ENCODE assay signal across 30 cellular contexts in genomic region chr10:4079796-4080195, GRCh38.
A peak's percentile ranks its signal among the peaks of the same experiment; 100 is the strongest.
DNase-seq lines count a peak whose midpoint lies in the region; ATAC-seq and TF ChIP-seq lines count a peak whose summit lies in the region.
"Had no signal": no experiment of that assay in that cellular context is flagged by ENCODE, and none has a peak within 500 bp of the region (broad histone marks: within the 10 kb centered on the region; RNA-seq: fewer than 3 reads in every experiment).

No MANE protein-coding gene starts in this region.

- no peak for ATAC-seq in CD4-positive, alpha-beta T cell (ENCODE audit: poor library complexity)
- no peak for ATAC-seq in central memory CD8-positive, alpha-beta T cell (replicated peaks; ENCODE audit: extremely low read depth, poor library complexity, severe bottlenecking)
- ATAC-seq in natural killer cell treated with Interleukin-12 subunit alpha and Interleukin-12 subunit beta and Interleukin-15 and Interleukin-18, amount 100 ng/mL, for 72 hours, result no peak
- ATAC-seq in HG02642 (IDR thresholded peaks at IDR 0.05; ENCODE audit: poor library complexity, unreplicated experiment), result no peak
- ATAC-seq: gastroesophageal sphincter, GM23338, left colon, right cardiac atrium, upper lobe of right lung had no signal

- H3K36me3 Mint-ChIP-seq in CD14-positive monocyte, result no peaks in the 10 kb centered on the region
- no peaks in the 10 kb centered on the region for H3K36me3 Mint-ChIP-seq in CD4-positive, alpha-beta T cell (ENCODE audit: low read depth)
- no peaks in the 10 kb centered on the region for H3K36me3 Mint-ChIP-seq in central memory CD8-positive, alpha-beta T cell (ENCODE audit: insufficient read depth)
- H3K36me3 Mint-ChIP-seq in natural killer cell treated with Interleukin-12 subunit alpha and Interleukin-12 subunit beta and Interleukin-15 and Interleukin-18, amount 100 ng/mL, for 72 hours, result no peaks in the 10 kb centered on the region
- H3K36me3 Mint-ChIP-seq: activated naive CD8-positive, alpha-beta T cell treated with anti-CD3 and anti-CD28 coated beads for 36 hours had no signal

- POLR2A ChIA-PET in CD4-positive, alpha-beta T cell (lab: Charles Lee), result interaction anchor here (0.5 to 1.7 kb wide), 4 partner anchors 61 to 302 kb away, joined by 3 to 8 read pairs (median 4); partner anchors contain the start of gene KLF6

- in situ Hi-C loops in KBM-7 (cut with MboI; ENCODE audit: low pct_unique_long_range_greater_than_20kb, low sequenced_read_pairs), result no loop called here

- H3K4me3 Mint-ChIP-seq in CD14-positive monocyte, result no peak overlapping the region
- no peak overlapping the region for H3K4me3 Mint-ChIP-seq in CD4-positive, alpha-beta T cell
- peak overlapping the region; percentile 52 for H3K4me3 Mint-ChIP-seq in central memory CD8-positive, alpha-beta T cell
- peak overlapping the region; percentile 68 for H3K4me3 Mint-ChIP-seq in natural killer cell treated with Interleukin-12 subunit alpha and Interleukin-12 subunit beta and Interleukin-15 and Interleukin-18, amount 100 ng/mL, for 72 hours
- H3K4me3 Mint-ChIP-seq: activated naive CD8-positive, alpha-beta T cell treated with anti-CD3 and anti-CD28 coated beads for 36 hours; GM23338 had no signal

- CTCF ChIA-PET in CD4-positive, alpha-beta T cell (lab: Charles Lee), result interaction anchor here (0.7 to 1.1 kb wide), 2 partner anchors 66 to 75 kb away, joined by 3 read pairs; no protein-coding TSS in a partner anchor

- H3K4me1 Mint-ChIP-seq in CD14-positive monocyte, result peaks cover 25% of the 10 kb centered on the region
- H3K4me1 Mint-ChIP-seq in CD4-positive, alpha-beta T cell (ENCODE audit: low read depth), result peaks cover 74% of the 10 kb centered on the region
- peaks cover 69% of the 10 kb centered on the region for H3K4me1 Mint-ChIP-seq in central memory CD8-positive, alpha-beta T cell
- peaks cover 34 to 52% of the 10 kb centered on the region in 2 donors for H3K4me1 Mint-ChIP-seq in natural killer cell treated with Interleukin-12 subunit alpha and Interleukin-12 subunit beta and Interleukin-15 and Interleukin-18, amount 100 ng/mL, for 72 hours (ENCODE audit: low read depth in 2 of 2)

- no peak for TF ChIP-seq CTCF in CD14-positive monocyte (IDR thresholded peaks at IDR 0.05)
- no peak for TF ChIP-seq CTCF in CD4-positive, alpha-beta T cell (IDR thresholded peaks at IDR 0.05)

- intact Hi-C loops in CD14-positive monocyte (cut with micrococcal nuclease), result no loop called here
- intact Hi-C loops in CD4-positive, alpha-beta T cell (cut with DNase I, micrococcal nuclease), result no loop called here

- H3K27ac ChIP-seq in CD4-positive, alpha-beta T cell (ENCODE audit: low read depth, low read length), result no peak overlapping the region
- H3K27ac ChIP-seq: C4-2B, coronary artery, gastroesophageal sphincter, hepatocyte, upper lobe of right lung had no signal

- no peaks in the 10 kb centered on the region for H3K27me3 ChIP-seq in CD4-positive, alpha-beta T cell (ENCODE audit: control insufficient read depth, insufficient read depth, low read length)
- H3K27me3 ChIP-seq: gastroesophageal sphincter, hepatocyte, Peyer's patch, upper lobe of right lung had no signal

- peaks cover 2 to 3% (median 2%) of the 10 kb centered on the region in 3 donors for H3K27me3 Mint-ChIP-seq in CD14-positive monocyte (ENCODE audit: low read depth in 3 of 3)
- no peaks in the 10 kb centered on the region for H3K27me3 Mint-ChIP-seq in CD4-positive, alpha-beta T cell
- H3K27me3 Mint-ChIP-seq in central memory CD8-positive, alpha-beta T cell, result no peaks in the 10 kb centered on the region
- H3K27me3 Mint-ChIP-seq in natural killer cell treated with Interleukin-12 subunit alpha and Interleukin-12 subunit beta and Interleukin-15 and Interleukin-18, amount 100 ng/mL, for 72 hours, result no peaks in the 10 kb centered on the region
- H3K27me3 Mint-ChIP-seq: activated naive CD8-positive, alpha-beta T cell treated with anti-CD3 and anti-CD28 coated beads for 36 hours had no signal

- no peaks in the 10 kb centered on the region for H3K9me3 ChIP-seq in CD4-positive, alpha-beta T cell (ENCODE audit: control insufficient read depth, low read length)
- H3K9me3 ChIP-seq: gastroesophageal sphincter, Peyer's patch, upper lobe of right lung had no signal

- H3K9me3 Mint-ChIP-seq in CD14-positive monocyte, result peaks cover 0 to 5% (median 0%) of the 10 kb centered on the region in 7 donors
- no peaks in the 10 kb centered on the region for H3K9me3 Mint-ChIP-seq in CD4-positive, alpha-beta T cell
- no peaks in the 10 kb centered on the region for H3K9me3 Mint-ChIP-seq in central memory CD8-positive, alpha-beta T cell
- H3K9me3 Mint-ChIP-seq in natural killer cell treated with Interleukin-12 subunit alpha and Interleukin-12 subunit beta and Interleukin-15 and Interleukin-18, amount 100 ng/mL, for 72 hours, result no peaks in the 10 kb centered on the region
- H3K9me3 Mint-ChIP-seq: GM23338 had no signal

- DNase-seq in CD14-positive monocyte (ENCODE audit: low spot score) (no peak), DMS 273 treated with DMSO at 0.1 percent for 48 hours (lab: John Stamatoyannopoulos, UW) (no peak), KBM-7 (no peak)
- DNase-seq in CD4-positive, alpha-beta T cell, result no peak
- no peak for DNase-seq in central memory CD8-positive, alpha-beta T cell (ENCODE audit: low spot score in 2 of 2)
- no peak for DNase-seq in natural killer cell treated with Interleukin-12 subunit alpha and Interleukin-12 subunit beta and Interleukin-15 and Interleukin-18, amount 100 ng/mL, for 72 hours (ENCODE audit: low spot score)
- DNase-seq: activated CD4-positive, CD25-positive, alpha-beta regulatory T cell treated with anti-CD3 and anti-CD28 coated beads, Interleukin-2, amount 50 U/mL, for 72 hours; activated naive CD8-positive, alpha-beta T cell treated with anti-CD3 and anti-CD28 coated beads for 36 hours; aorta; EL; IMR-90; left colon; mammary epithelial cell; NCI-H1092; NCI-H187 treated with DMSO at 0.1 percent for 48 hours; NCI-H2171 treated with DMSO at 0.1 percent for 48 hours; NCI-H524; NK-92 treated with Interleukin-12 subunit alpha and Interleukin-12 subunit beta, amount 100 ng/mL, for 24 hours; Peyer's patch; posterior cingulate gyrus; right cardiac atrium; SHP77 treated with DMSO at 0.1 percent for 48 hours; stimulated activated CD4-positive, alpha-beta T cell treated with anti-CD3 and anti-CD28 coated beads, Interleukin-2, amount 100 ng/mL, for 48 hours; upper lobe of right lung had no signal

- H3K27ac Mint-ChIP-seq in CD14-positive monocyte, result peak overlapping the region in 6 of 7 donors; percentile 29 to 88 (median 72)
- peak overlapping the region; percentile 90 for H3K27ac Mint-ChIP-seq in CD4-positive, alpha-beta T cell
- peak overlapping the region; percentile 89 for H3K27ac Mint-ChIP-seq in central memory CD8-positive, alpha-beta T cell (ENCODE audit: low read depth)
- peak overlapping the region; percentile 86 to 93 for H3K27ac Mint-ChIP-seq in natural killer cell treated with Interleukin-12 subunit alpha and Interleukin-12 subunit beta and Interleukin-15 and Interleukin-18, amount 100 ng/mL, for 72 hours
- H3K27ac Mint-ChIP-seq: activated naive CD8-positive, alpha-beta T cell treated with anti-CD3 and anti-CD28 coated beads for 36 hours; GM23338 had no signal

Comparison
In these comparisons a context has a peak if more than half of its experiments do, and no peak if none do; other contexts are left out.
1. H3K4me3 Mint-ChIP-seq: peak in central memory CD8-positive, alpha-beta T cell (single experiment) and natural killer cell treated with Interleukin-12 subunit alpha and Interleukin-12 subunit beta and Interleukin-15 and Interleukin-18, amount 100 ng/mL, for 72 hours (single experiment); none in CD14-positive monocyte (0 of 2) and CD4-positive, alpha-beta T cell (single experiment).
2. Peak in every context shown above with its lines, with median percentiles within 50 percentile points of each other: H3K27ac Mint-ChIP-seq.